In the genomic region with DNA sequence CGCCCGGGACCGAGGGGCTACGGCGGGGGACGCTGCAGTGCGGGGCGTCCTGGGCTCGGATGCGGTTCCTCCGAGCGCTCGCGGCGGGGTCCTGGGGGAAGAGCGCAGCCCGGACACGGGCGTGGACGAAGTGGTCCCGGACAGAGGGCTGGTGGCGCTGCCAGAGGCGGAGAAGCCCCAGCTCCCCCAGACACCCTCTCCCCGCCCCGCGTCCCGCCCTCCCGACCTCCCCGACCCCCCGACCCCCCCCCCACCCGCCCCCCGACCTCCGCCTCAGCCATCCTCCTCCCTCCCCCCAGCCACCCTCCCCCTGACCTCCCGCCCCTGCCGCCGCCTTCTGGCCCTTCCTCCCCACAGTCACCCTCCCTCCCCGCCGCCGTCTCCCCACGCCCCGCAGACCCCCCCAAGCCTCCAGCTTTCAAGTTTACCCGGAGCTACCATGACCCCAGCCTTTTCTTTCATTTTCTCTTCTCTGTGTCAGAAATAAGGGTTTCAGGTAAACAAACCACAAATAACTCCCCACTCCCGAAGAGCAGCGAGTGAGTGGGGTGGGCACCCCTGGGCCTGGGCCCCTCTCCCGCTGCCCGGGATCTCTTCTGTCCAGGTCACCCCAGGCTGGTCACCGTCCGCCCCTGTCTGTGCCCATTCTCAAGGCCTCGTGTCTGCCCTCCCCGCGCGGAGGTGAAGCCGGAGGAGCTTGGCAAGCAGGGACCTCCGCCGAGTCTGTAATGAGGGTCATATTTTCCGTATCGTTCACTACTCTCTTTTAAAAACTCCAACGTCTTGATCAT, we compare ENCODE assay signal across 8 cellular contexts. TPM values are rescaled to one million over a fixed set of nuclear protein-coding genes. Genes with fewer than 3 reads are reported as not detected.
DNase-seq lines count a peak whose midpoint lies in the region; ATAC-seq and TF ChIP-seq lines count a peak whose summit lies in the region.

No MANE protein-coding gene starts in this region.

- no peak for TF ChIP-seq RAD21 in IMR-90 (IDR thresholded peaks at IDR 0.05; ENCODE audit: low read length)

- CTCF ChIA-PET in IMR-90 (lab: Yijun Ruan, JAX): interaction anchor here (1.1 kb wide), 1 partner anchor 10 kb away, joined by 3 read pairs; no protein-coding TSS in a partner anchor

- H2AK5ac ChIP-seq in IMR-90 (ENCODE audit: low read depth, low read length): no peak overlapping the region

- ATAC-seq in IMR-90 (ENCODE audit: low read depth): peak; percentile 13; the same call in 1 of the 2 replicates
- no peak for ATAC-seq in GM21390 (IDR thresholded peaks at IDR 0.05; ENCODE audit: unreplicated experiment)

- no peak overlapping the region for H4K91ac ChIP-seq in IMR-90 (ENCODE audit: insufficient read depth, low read depth, low read length)

- H3K27ac ChIP-seq in C4-2B: peak overlapping the region; percentile 75
- H3K27ac ChIP-seq in IMR-90 (ENCODE audit: insufficient read depth, low read length): no peak overlapping the region
- no peak overlapping the region for H3K27ac ChIP-seq in iPS-18a (ENCODE audit: low read length)

- no peak overlapping the region for H2BK15ac ChIP-seq in IMR-90 (ENCODE audit: low read depth, low read length)

- peak overlapping the region; percentile 55 for H3K4me2 ChIP-seq in IMR-90 (ENCODE audit: low read depth, low read length)

- H3K18ac ChIP-seq in IMR-90 (ENCODE audit: low read depth, low read length): no peak overlapping the region; the same call in 1 of the 2 replicates

- H3K56ac ChIP-seq in IMR-90 (ENCODE audit: extremely low read depth, insufficient read depth, low read length): no peak overlapping the region

- dilution Hi-C loops in IMR-90 (cut with HindIII; ENCODE audit: low sequenced_read_pairs, unreplicated experiment): no loop called here

- H3K36me3 ChIP-seq in IMR-90 (ENCODE audit: control insufficient read depth, insufficient read depth, low read length) (no peaks in the 10 kb centered on the region), iPS-18a (ENCODE audit: control insufficient read depth, low read depth, low read length) (no peaks in the 10 kb centered on the region)

- no peak overlapping the region for H3K23ac ChIP-seq in IMR-90 (ENCODE audit: low read depth, low read length)

- H3K27ac Mint-ChIP-seq in activated naive CD4-positive, alpha-beta T cell treated with anti-CD3 and anti-CD28 coated beads, Interleukin-2, amount 50 U/mL, for 24 hours: peak overlapping the region; percentile 95

- peak overlapping the region; percentile 86 for H3K4me3 ChIP-seq in IMR-90 (ENCODE audit: insufficient read depth, low read depth, low read length)
- peak overlapping the region; percentile 43 for H3K4me3 ChIP-seq in iPS-18a (ENCODE audit: low read length)

- no peaks in the 10 kb centered on the region for H3K9me3 ChIP-seq in IMR-90 (ENCODE audit: control insufficient read depth, insufficient read depth, low read length)
- H3K9me3 ChIP-seq in iPS-18a (ENCODE audit: control insufficient read depth, low read depth, low read length): no peaks in the 10 kb centered on the region

- no peak overlapping the region for H2BK120ac ChIP-seq in IMR-90 (ENCODE audit: low read depth, low read length)

- H3K4ac ChIP-seq in IMR-90 (ENCODE audit: low read depth, low read length): no peak overlapping the region

- H3K4me1 ChIP-seq in IMR-90 (ENCODE audit: control insufficient read depth, insufficient read depth, low read length): peaks cover 1% of the 10 kb centered on the region; the same call in 1 of the 2 replicates
- H3K4me1 ChIP-seq in iPS-18a (ENCODE audit: control insufficient read depth, low read depth, low read length): peaks cover 3% of the 10 kb centered on the region

- POLR2A ChIA-PET in IMR-90 (lab: Charles Lee; ENCODE audit: unreplicated experiment): no interaction called here

- H3K27me3 ChIP-seq in IMR-90 (ENCODE audit: control insufficient read depth, insufficient read depth, low read length): peaks cover 4% of the 10 kb centered on the region; the same call in 1 of the 2 replicates
- peaks cover 45% of the 10 kb centered on the region for H3K27me3 ChIP-seq in iPS-18a (ENCODE audit: control insufficient read depth, insufficient read depth, low read length)

- peaks cover 68% of the 10 kb centered on the region for H3K4me1 Mint-ChIP-seq in activated naive CD4-positive, alpha-beta T cell treated with anti-CD3 and anti-CD28 coated beads, Interleukin-2, amount 50 U/mL, for 24 hours

- DNase-seq in IMR-90 (no peak), NCI-H1092 treated with DMSO at 0.1 percent for 48 hours (lab: John Stamatoyannopoulos, UW) (no peak), NCI-H1694 treated with DMSO at 0.1 percent for 48 hours (lab: John Stamatoyannopoulos, UW) (no peak)
- peak; percentile 41 for DNase-seq in stimulated activated CD8-positive, alpha-beta memory T cell treated with anti-CD3 and anti-CD28 coated beads, Interleukin-4, amount 100 ng/mL, for 24 hours (ENCODE audit: low read depth)

- H4K8ac ChIP-seq in IMR-90 (ENCODE audit: low read depth in 2 of 2, low read length in 2 of 2): no peak overlapping the region

- no peak overlapping the region for H2BK20ac ChIP-seq in IMR-90 (ENCODE audit: low read depth, low read length)

- H3K9me3 Mint-ChIP-seq in activated naive CD4-positive, alpha-beta T cell treated with anti-CD3 and anti-CD28 coated beads, Interleukin-2, amount 50 U/mL, for 24 hours: no peaks in the 10 kb centered on the region

- BruUV-seq in IMR-90 (replicated peaks; lab: Mats Ljungman, UMichigan): no TSS peak

- H2AK9ac ChIP-seq in IMR-90 (replicated peaks; ENCODE audit: low read depth, low read length, poor library complexity): no peak overlapping the region

- no peak for TF ChIP-seq CTCF in C4-2B (conservative IDR thresholded peaks at IDR 0.05)
- no peak for TF ChIP-seq CTCF in IMR-90 (conservative IDR thresholded peaks at IDR 0.05; ENCODE audit: low read depth, low read length)

- intact Hi-C loops in IMR-90 (cut with micrococcal nuclease): no loop called here

- no peak for TF ChIP-seq POLR2A in IMR-90 (IDR thresholded peaks at IDR 0.05; ENCODE audit: low read depth, low read length)

- no peaks in the 10 kb centered on the region for H4K20me1 ChIP-seq in IMR-90 (ENCODE audit: insufficient read depth, low read length)

- H3K27me3 Mint-ChIP-seq in activated naive CD4-positive, alpha-beta T cell treated with anti-CD3 and anti-CD28 coated beads, Interleukin-2, amount 50 U/mL, for 24 hours: no peaks in the 10 kb centered on the region

- H4K5ac ChIP-seq in IMR-90 (ENCODE audit: low read depth, low read length): no peak overlapping the region; the same call in 1 of the 2 replicates

- H3K79me1 ChIP-seq in IMR-90 (ENCODE audit: low read depth in 1 of 2, low read length in 2 of 2): no peaks in the 10 kb centered on the region

- H3K14ac ChIP-seq in IMR-90 (replicated peaks; ENCODE audit: low read depth, low read length): no peak overlapping the region

- in situ Hi-C loops in IMR-90 (cut with MboI; ENCODE audit: low sequenced_read_pairs): no loop called here

- no peaks in the 10 kb centered on the region for H3K9me1 ChIP-seq in IMR-90 (ENCODE audit: insufficient read depth, low read length)

- H2AFZ ChIP-seq in IMR-90 (replicated peaks; ENCODE audit: low read length, poor library complexity): peak overlapping the region; percentile 88

- H3K36me3 Mint-ChIP-seq in activated naive CD4-positive, alpha-beta T cell treated with anti-CD3 and anti-CD28 coated beads, Interleukin-2, amount 50 U/mL, for 24 hours: peaks cover 5% of the 10 kb centered on the region

- peak overlapping the region; percentile 89 for H3K4me3 Mint-ChIP-seq in activated naive CD4-positive, alpha-beta T cell treated with anti-CD3 and anti-CD28 coated beads, Interleukin-2, amount 50 U/mL, for 24 hours

- H3K9ac ChIP-seq in IMR-90 (ENCODE audit: low read depth, low read length) (peak overlapping the region; percentile 67; the same call in 1 of the 2 replicates), iPS-18a (ENCODE audit: low read length) (no peak overlapping the region)

- WGBS in IMR-90 (ENCODE audit: extremely low coverage in 2 of 2, insufficient read length in 1 of 2), 2 experiments: 8% methylated on average over 10 of the region's 58 CpGs; no CpG with 5 or more reads in 1 of the 2 experiments

- H2BK5ac ChIP-seq in IMR-90 (ENCODE audit: low read depth, low read length, poor library complexity, severe bottlenecking): no peak overlapping the region

TF ChIP-seq in IMR-90, 13 proteins besides CTCF, POLR2A, EP300 and RAD21:
- TF ChIP-seq MAFK (IDR thresholded peaks at IDR 0.05; ENCODE audit: low read depth, low read length): no peak
- no peak for TF ChIP-seq CHD1 (IDR thresholded peaks at IDR 0.05; ENCODE audit: low read depth, low read length)
- no peak for TF ChIP-seq BHLHE40 (IDR thresholded peaks at IDR 0.05; ENCODE audit: low read depth, low read length)
- TF ChIP-seq, protein P1, sequence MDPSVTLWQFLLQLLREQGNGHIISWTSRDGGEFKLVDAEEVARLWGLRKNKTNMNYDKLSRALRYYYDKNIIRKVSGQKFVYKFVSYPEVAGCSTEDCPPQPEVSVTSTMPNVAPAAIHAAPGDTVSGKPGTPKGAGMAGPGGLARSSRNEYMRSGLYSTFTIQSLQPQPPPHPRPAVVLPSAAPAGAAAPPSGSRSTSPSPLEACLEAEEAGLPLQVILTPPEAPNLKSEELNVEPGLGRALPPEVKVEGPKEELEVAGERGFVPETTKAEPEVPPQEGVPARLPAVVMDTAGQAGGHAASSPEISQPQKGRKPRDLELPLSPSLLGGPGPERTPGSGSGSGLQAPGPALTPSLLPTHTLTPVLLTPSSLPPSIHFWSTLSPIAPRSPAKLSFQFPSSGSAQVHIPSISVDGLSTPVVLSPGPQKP (IDR thresholded peaks at IDR 0.05; ENCODE audit: borderline replicate concordance, low read depth, low read length): no peak
- TF ChIP-seq, protein P2, sequence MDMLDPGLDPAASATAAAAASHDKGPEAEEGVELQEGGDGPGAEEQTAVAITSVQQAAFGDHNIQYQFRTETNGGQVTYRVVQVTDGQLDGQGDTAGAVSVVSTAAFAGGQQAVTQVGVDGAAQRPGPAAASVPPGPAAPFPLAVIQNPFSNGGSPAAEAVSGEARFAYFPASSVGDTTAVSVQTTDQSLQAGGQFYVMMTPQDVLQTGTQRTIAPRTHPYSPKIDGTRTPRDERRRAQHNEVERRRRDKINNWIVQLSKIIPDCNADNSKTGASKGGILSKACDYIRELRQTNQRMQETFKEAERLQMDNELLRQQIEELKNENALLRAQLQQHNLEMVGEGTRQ (IDR thresholded peaks at IDR 0.05; ENCODE audit: low read depth, low read length): no peak
- no peak for TF ChIP-seq NFE2L2 (IDR thresholded peaks at IDR 0.05; ENCODE audit: low read depth, low read length)
- no peak for TF ChIP-seq MXI1 (IDR thresholded peaks at IDR 0.05; ENCODE audit: borderline replicate concordance, low read depth, low read length)
- TF ChIP-seq CEBPB (IDR thresholded peaks at IDR 0.05; ENCODE audit: low read depth, low read length): no peak

RNA-seq across cellular contexts. Expression of a gene that starts 5.1 kb away (rescaled TPM):
- total RNA-seq in IMR-90 (2012; rRNA removed): 0.28 and 0.36 TPM in 2 replicates
- polyA plus RNA-seq in IMR-90 (2012; rRNA removed): 1.8 TPM in 2 replicates
- 0.86 and 2.1 TPM in 2 replicates for polyA plus RNA-seq in IMR-90 (2012; cell fraction: cytosol; rRNA removed)
- 2.4 and 4.0 TPM in 2 replicates for polyA plus RNA-seq in IMR-90 (2012; cell fraction: nucleus; rRNA removed; ENCODE audit: low replicate concordance)
